ENCODE assay signal across 8 cellular contexts in genomic region chr16:75463417-75464129, GRCh38. TPM values are rescaled to one million over a fixed set of nuclear protein-coding genes. Genes with fewer than 3 reads are reported as not detected.
DNase-seq lines count a peak whose midpoint lies in the region; ATAC-seq and TF ChIP-seq lines count a peak whose summit lies in the region.
"Not testable (repeated sequence)": the region's sequence is repeated elsewhere in the genome, so short reads cannot be mapped to it uniquely, and the experiment has no call there.

No MANE protein-coding gene starts in this region.

- peak; percentile 45 for DNase-seq in NAMALWA (ENCODE audit: low spot score)
- peak in 35 of 61 donors; percentile 9 to 73 (median 44) for DNase-seq in caudate nucleus (lab: John Stamatoyannopoulos, UW)
- DNase-seq in posterior vena cava (ENCODE audit: low spot score): peak; percentile 32
- not testable (repeated sequence) for DNase-seq in vagina (ENCODE audit: extremely low spot score in 2 of 2)

- ATAC-seq in GM18502 (IDR thresholded peaks at IDR 0.05; ENCODE audit: poor library complexity, unreplicated experiment) (peak; percentile 11), HG02759 (IDR thresholded peaks at IDR 0.05; ENCODE audit: unreplicated experiment) (peak; percentile 16)

- peaks cover 34% of the 10 kb centered on the region for H3K4me1 ChIP-seq in vagina

- TF ChIP-seq CTCF in WI38 (IDR thresholded peaks at IDR 0.05; ENCODE audit: low read depth, low read length); vagina (IDR thresholded peaks at IDR 0.05): not testable (repeated sequence)

- H3K4me3 ChIP-seq in WI38 (ENCODE audit: low read depth, low read length) (peak overlapping the region; percentile 80), iPS-18c (ENCODE audit: insufficient read depth, low read depth, low read length) (peak overlapping the region; percentile 81), vagina (peak overlapping the region; percentile 94 to 96)

- not testable (repeated sequence) for H3K27me3 ChIP-seq in vagina

- not testable (repeated sequence) for TF ChIP-seq POLR2A in vagina (IDR thresholded peaks at IDR 0.05)

- H3K36me3 ChIP-seq in vagina: not testable (repeated sequence)

- not testable (repeated sequence) for H3K9me3 ChIP-seq in iPS-18c (ENCODE audit: control insufficient read depth, insufficient read depth, low read length); vagina

- intact Hi-C loops in posterior vena cava (cut with DNase I): not testable (repeated sequence)
- intact Hi-C loops in vagina (cut with DNase I): loop anchor here (10.0 kb wide), 2 partner anchors 51 to 161 kb away; partner anchors contain the start of gene ADAT1

- H3K27ac ChIP-seq in caudate nucleus (ENCODE audit: low read depth, low read length) (peak overlapping the region; percentile 96), vagina (peak overlapping the region; percentile 96)

RNA-seq across cellular contexts. Expression of gene TMEM170A, which starts 0.9 kb away (rescaled TPM):
- total RNA-seq in posterior vena cava: 10 to 100 TPM; 14.3 to 16.9 TPM
- 21.9 TPM for total RNA-seq in vagina

RNA-seq across cellular contexts. Expression of gene CFDP1, which starts 30.3 kb away (rescaled TPM):
- total RNA-seq in posterior vena cava (10 to 100 TPM; 45.3 to 54.4 TPM), vagina (45.7 TPM)

RNA-seq across cellular contexts. Expression of gene CHST6, which starts 31.7 kb away (rescaled TPM):
- 1 to 10 TPM in 1 of 2 donors, under 1 TPM in 1; 0.86 to 1.6 TPM for total RNA-seq in posterior vena cava
- total RNA-seq in vagina: 0.25 TPM
